ENCODE assay signal across 8 cellular contexts in genomic region chr9:81045658-81046057, GRCh38.
"Had no signal": no experiment of that assay in that cellular context is flagged by ENCODE, and none has a peak within 500 bp of the region (broad histone marks: within the 10 kb centered on the region; RNA-seq: fewer than 3 reads in every experiment).

No MANE protein-coding gene starts in this region.

- FAIRE-seq: HTR-8/SVneo had no signal

- H3K4me1 ChIP-seq: HAP-1 had no signal

- H3K9ac ChIP-seq: GM23248 had no signal

- H3K36me3 Mint-ChIP-seq: IgD-negative memory B cell had no signal

- H3K9me3 Mint-ChIP-seq: HFFc6, IgD-negative memory B cell had no signal

- DNase-seq: GM23248, GOT3, H7, HFFc6 had no signal

- H3K4me3 ChIP-seq: GM23248, HAP-1 had no signal

- H3K4me3 Mint-ChIP-seq: HFFc6, IgD-negative memory B cell had no signal

- H2AFZ ChIP-seq: GM23248 had no signal

- H3K27ac Mint-ChIP-seq: HFFc6, IgD-negative memory B cell had no signal

- H3K27ac ChIP-seq: GM23248 had no signal

- ATAC-seq: HCT116 had no signal

- H3K9me3 ChIP-seq: HAP-1 had no signal

- H3K36me3 ChIP-seq: HAP-1 had no signal

- H3K27me3 Mint-ChIP-seq: IgD-negative memory B cell had no signal
